ENCODE assay signal across 15 cellular contexts in the genomic region with DNA sequence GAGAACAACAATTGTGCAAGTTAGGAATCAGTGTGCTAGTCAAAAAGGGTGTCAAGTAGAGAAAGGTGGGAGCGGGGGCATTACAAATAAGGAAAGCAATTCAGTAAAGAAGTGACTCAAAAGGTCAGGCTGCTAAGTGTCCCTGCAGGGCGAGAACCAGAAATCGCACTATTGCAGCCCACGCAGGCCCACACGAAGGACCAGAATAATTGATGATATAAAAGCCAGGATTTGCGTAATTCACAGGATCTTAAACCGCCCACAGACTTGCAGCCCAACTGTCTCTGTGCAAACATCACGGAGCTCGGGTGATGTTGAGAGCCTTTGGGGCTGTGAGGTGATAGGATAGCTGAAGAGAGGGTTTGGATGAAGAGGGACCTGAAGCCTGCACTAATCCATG.
DNase-seq lines count a peak whose midpoint lies in the region; ATAC-seq and TF ChIP-seq lines count a peak whose summit lies in the region.
"Had no signal": no experiment of that assay in that cellular context is flagged by ENCODE, and none has a peak within 500 bp of the region (broad histone marks: within the 10 kb centered on the region; RNA-seq: fewer than 3 reads in every experiment).

No MANE protein-coding gene starts in this region.

- intact Hi-C loops in Right ventricle myocardium inferior (cut with DNase I): no loop called here
- intact Hi-C loops in left ventricle myocardium inferior (cut with micrococcal nuclease): no loop called here
- intact Hi-C loops in heart right ventricle (cut with DNase I): no loop called here

- H3K4me1 Mint-ChIP-seq in stimulated activated effector memory CD8-positive, alpha-beta T cell treated with anti-CD3 and anti-CD28 coated beads, Interleukin-12 subunit alpha, Interleukin-12 subunit beta, amount 100 ng/mL, for 72 hours: no peaks in the 10 kb centered on the region
- no peaks in the 10 kb centered on the region for H3K4me1 Mint-ChIP-seq in activated T-cell treated with anti-CD3 and anti-CD28 coated beads, Interleukin-2, amount 50 U/mL, for 4 hours (ENCODE audit: low read depth)

- no peaks in the 10 kb centered on the region for H3K36me3 ChIP-seq in left ventricle myocardium inferior
- no peaks in the 10 kb centered on the region for H3K36me3 ChIP-seq in heart right ventricle
- H3K36me3 ChIP-seq: HAP-1 had no signal

- H3K36me3 Mint-ChIP-seq in stimulated activated effector memory CD8-positive, alpha-beta T cell treated with anti-CD3 and anti-CD28 coated beads, Interleukin-12 subunit alpha, Interleukin-12 subunit beta, amount 100 ng/mL, for 72 hours: no peaks in the 10 kb centered on the region
- no peaks in the 10 kb centered on the region for H3K36me3 Mint-ChIP-seq in activated T-cell treated with anti-CD3 and anti-CD28 coated beads, Interleukin-2, amount 50 U/mL, for 4 hours (ENCODE audit: insufficient read depth)

- H3K9me3 ChIP-seq in left ventricle myocardium inferior (replicated peaks) (no peaks in the 10 kb centered on the region), heart right ventricle (peaks cover 0 to 3% (median 0%) of the 10 kb centered on the region in 11 donors)
- H3K9me3 ChIP-seq: Caco-2, HAP-1 had no signal

- TF ChIP-seq CTCF in left ventricle myocardium inferior (IDR thresholded peaks at IDR 0.05; ENCODE audit: borderline replicate concordance) (no peak), heart right ventricle (IDR thresholded peaks at IDR 0.05) (no peak), omental fat pad (IDR thresholded peaks at IDR 0.05) (no peak)

- DNase-seq in Right ventricle myocardium inferior (ENCODE audit: missing footprints) (peak; percentile 65), left ventricle myocardium inferior (no peak), heart right ventricle (peak in 1 of 2 donors; percentile 23), omental fat pad (ENCODE audit: low spot score) (no peak), Ammon's horn (ENCODE audit: low spot score) (no peak)
- DNase-seq in stimulated activated effector memory CD8-positive, alpha-beta T cell treated with anti-CD3 and anti-CD28 coated beads, Interleukin-12 subunit alpha, Interleukin-12 subunit beta, amount 100 ng/mL, for 72 hours (ENCODE audit: low spot score in 2 of 2): no peak
- no peak for DNase-seq in activated T-cell treated with anti-CD3 and anti-CD28 coated beads, Interleukin-2, amount 50 U/mL, for 4 hours
- DNase-seq: Caco-2, NCI-H1436, NCI-H2029 treated with DMSO at 0.1 percent for 48 hours, NCI-H2227 treated with DMSO at 0.1 percent for 48 hours, NCI-H526 treated with DMSO at 0.1 percent for 48 hours had no signal

- H3K4me3 Mint-ChIP-seq in stimulated activated effector memory CD8-positive, alpha-beta T cell treated with anti-CD3 and anti-CD28 coated beads, Interleukin-12 subunit alpha, Interleukin-12 subunit beta, amount 100 ng/mL, for 72 hours: no peak overlapping the region
- no peak overlapping the region for H3K4me3 Mint-ChIP-seq in activated T-cell treated with anti-CD3 and anti-CD28 coated beads, Interleukin-2, amount 50 U/mL, for 4 hours

- H3K27ac ChIP-seq in left ventricle myocardium inferior (replicated peaks) (no peak overlapping the region), heart right ventricle (no peak overlapping the region)
- H3K27ac ChIP-seq: C4-2B had no signal

- H3K4me1 ChIP-seq in left ventricle myocardium inferior (peaks cover 19% of the 10 kb centered on the region), heart right ventricle (peaks cover 0 to 26% (median 1%) of the 10 kb centered on the region in 9 donors)
- H3K4me1 ChIP-seq: Caco-2, HAP-1 had no signal

- no peaks in the 10 kb centered on the region for H3K27me3 ChIP-seq in left ventricle myocardium inferior (ENCODE audit: low read depth)
- H3K27me3 ChIP-seq in heart right ventricle: no peaks in the 10 kb centered on the region

- ATAC-seq in Right ventricle myocardium inferior: peak; percentile 60
- ATAC-seq in heart right ventricle: peak in 6 of 8 donors; percentile 37 to 74 (median 60)
- ATAC-seq in omental fat pad (ENCODE audit: low FRiP score): peak; percentile 41
- ATAC-seq in GM18498 (IDR thresholded peaks at IDR 0.05; ENCODE audit: unreplicated experiment): no peak
- ATAC-seq in stimulated activated effector memory CD8-positive, alpha-beta T cell treated with anti-CD3 and anti-CD28 coated beads, Interleukin-12 subunit alpha, Interleukin-12 subunit beta, amount 100 ng/mL, for 72 hours: no peak
- no peak for ATAC-seq in activated T-cell treated with anti-CD3 and anti-CD28 coated beads, Interleukin-2, amount 50 U/mL, for 4 hours

- 79 to 89% methylated on average over 9 of the region's 9 CpGs for WGBS in heart right ventricle, 2 donors

- no peaks in the 10 kb centered on the region for H3K27me3 Mint-ChIP-seq in activated T-cell treated with anti-CD3 and anti-CD28 coated beads, Interleukin-2, amount 50 U/mL, for 4 hours (ENCODE audit: low read depth)

- H3K4me3 ChIP-seq in left ventricle myocardium inferior (no peak overlapping the region), heart right ventricle (no peak overlapping the region)
- H3K4me3 ChIP-seq: HAP-1 had no signal

- H3K9me3 Mint-ChIP-seq in stimulated activated effector memory CD8-positive, alpha-beta T cell treated with anti-CD3 and anti-CD28 coated beads, Interleukin-12 subunit alpha, Interleukin-12 subunit beta, amount 100 ng/mL, for 72 hours: peaks cover 7% of the 10 kb centered on the region
- H3K9me3 Mint-ChIP-seq in activated T-cell treated with anti-CD3 and anti-CD28 coated beads, Interleukin-2, amount 50 U/mL, for 4 hours: peaks cover 10% of the 10 kb centered on the region

- H3K27ac Mint-ChIP-seq in stimulated activated effector memory CD8-positive, alpha-beta T cell treated with anti-CD3 and anti-CD28 coated beads, Interleukin-12 subunit alpha, Interleukin-12 subunit beta, amount 100 ng/mL, for 72 hours: no peak overlapping the region

Comparison
In these comparisons a context has a peak if more than half of its experiments do, and no peak if none do; other contexts are left out.
1. ATAC-seq: peak in Right ventricle myocardium inferior (single experiment), heart right ventricle (6 of 8) and omental fat pad (single experiment); none in GM18498 (single experiment), stimulated activated effector memory CD8-positive, alpha-beta T cell treated with anti-CD3 and anti-CD28 coated beads, Interleukin-12 subunit alpha, Interleukin-12 subunit beta, amount 100 ng/mL, for 72 hours (single experiment) and activated T-cell treated with anti-CD3 and anti-CD28 coated beads, Interleukin-2, amount 50 U/mL, for 4 hours (0 of 2).